ENCODE assay signal across 9 cellular contexts in the genomic region with DNA sequence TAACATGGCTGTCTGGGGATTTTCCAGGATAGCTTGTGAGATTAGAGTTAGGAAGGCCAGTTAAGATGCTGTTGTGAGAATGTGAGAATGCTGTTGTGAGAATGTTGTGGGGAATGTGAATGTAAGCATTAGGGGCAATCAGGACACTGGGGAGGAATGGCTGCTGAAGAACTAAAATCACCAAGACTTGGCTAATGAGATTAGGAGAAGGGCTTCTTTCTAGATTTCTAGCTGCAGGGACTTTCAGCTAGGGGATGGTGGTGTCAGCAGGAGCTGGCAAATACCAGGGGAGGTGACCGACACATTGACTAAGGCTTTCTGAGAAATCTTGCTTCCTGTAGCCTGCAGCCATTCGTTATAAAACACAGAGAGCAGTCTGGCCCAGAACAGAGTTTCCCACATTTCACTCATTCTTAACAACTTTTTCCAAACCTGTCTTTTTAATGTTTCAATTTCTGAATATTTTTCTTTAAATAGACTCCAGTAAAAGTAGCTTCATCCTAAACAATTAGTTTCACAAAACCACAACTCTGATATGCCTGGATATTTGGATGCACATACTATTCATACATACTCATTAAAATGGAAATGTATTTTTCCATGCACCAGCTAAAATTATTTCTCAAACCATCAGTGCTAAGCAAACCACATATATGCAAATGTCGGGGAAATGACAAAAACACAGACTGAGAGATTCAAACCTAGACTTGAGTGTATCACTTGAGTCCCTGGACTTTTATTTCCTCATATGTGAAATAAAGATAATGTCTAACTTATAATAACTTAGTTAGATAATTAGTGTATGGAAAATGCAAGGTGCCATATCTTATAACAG.
A peak's percentile ranks its signal among the peaks of the same experiment; 100 is the strongest.
DNase-seq lines count a peak whose midpoint lies in the region; ATAC-seq lines count a peak whose summit lies in the region.
"Had no signal": no experiment of that assay in that cellular context is flagged by ENCODE, and none has a peak within 500 bp of the region (broad histone marks: within the 10 kb centered on the region; RNA-seq: fewer than 3 reads in every experiment).

No MANE protein-coding gene starts in this region.

- ATAC-seq in GM19452 (IDR thresholded peaks at IDR 0.05; ENCODE audit: unreplicated experiment) (peak; percentile 45), HG03064 (IDR thresholded peaks at IDR 0.05; ENCODE audit: low read depth, unreplicated experiment) (peak; percentile 48)
- ATAC-seq in naive thymus-derived CD8-positive, alpha-beta T cell = no peak
- ATAC-seq: activated CD4-positive, CD25-positive, alpha-beta regulatory T cell treated with anti-CD3 and anti-CD28 coated beads, Interleukin-2, amount 50 U/mL, for 24 hours had no signal

- no peaks in the 10 kb centered on the region for H3K36me3 Mint-ChIP-seq in activated naive CD8-positive, alpha-beta T cell treated with anti-CD3 and anti-CD28 coated beads for 36 hours
- no peaks in the 10 kb centered on the region for H3K36me3 Mint-ChIP-seq in naive thymus-derived CD8-positive, alpha-beta T cell

- peaks cover 51% of the 10 kb centered on the region for H3K27me3 Mint-ChIP-seq in activated naive CD8-positive, alpha-beta T cell treated with anti-CD3 and anti-CD28 coated beads for 36 hours
- peaks cover 11 to 60% (median 15%) of the 10 kb centered on the region in 5 donors for H3K27me3 Mint-ChIP-seq in naive thymus-derived CD8-positive, alpha-beta T cell

- POLR2A ChIA-PET in naive thymus-derived CD8-positive, alpha-beta T cell (lab: Charles Lee) = no interaction called here

- H3K4me1 Mint-ChIP-seq in activated naive CD8-positive, alpha-beta T cell treated with anti-CD3 and anti-CD28 coated beads for 36 hours = peaks cover 11% of the 10 kb centered on the region
- H3K4me1 Mint-ChIP-seq in naive thymus-derived CD8-positive, alpha-beta T cell = no peaks in the 10 kb centered on the region

- H3K9me3 Mint-ChIP-seq in activated naive CD8-positive, alpha-beta T cell treated with anti-CD3 and anti-CD28 coated beads for 36 hours = no peaks in the 10 kb centered on the region
- H3K9me3 Mint-ChIP-seq in naive thymus-derived CD8-positive, alpha-beta T cell = no peaks in the 10 kb centered on the region

- DNase-seq in Daoy (ENCODE audit: low read depth) (peak; percentile 48), dedifferentiated amniotic fluid mesenchymal stem cell (ENCODE audit: extremely low spot score) (no peak), NK-92 (lab: John Stamatoyannopoulos, UW; ENCODE audit: unreplicated experiment) (no peak), SKM-1 (lab: John Stamatoyannopoulos, UW; ENCODE audit: unreplicated experiment) (no peak)
- peak; percentile 6 for DNase-seq in activated naive CD8-positive, alpha-beta T cell treated with anti-CD3 and anti-CD28 coated beads for 36 hours
- no peak for DNase-seq in naive thymus-derived CD8-positive, alpha-beta T cell

- peak overlapping the region; percentile 6 for H3K27ac Mint-ChIP-seq in activated naive CD8-positive, alpha-beta T cell treated with anti-CD3 and anti-CD28 coated beads for 36 hours
- no peak overlapping the region for H3K27ac Mint-ChIP-seq in naive thymus-derived CD8-positive, alpha-beta T cell

- no peak overlapping the region for H3K4me3 Mint-ChIP-seq in activated naive CD8-positive, alpha-beta T cell treated with anti-CD3 and anti-CD28 coated beads for 36 hours
- no peak overlapping the region for H3K4me3 Mint-ChIP-seq in naive thymus-derived CD8-positive, alpha-beta T cell

Comparison
In these comparisons a context has a peak if more than half of its experiments do, and no peak if none do; other contexts are left out.
1. DNase-seq: peak in Daoy (single experiment) and activated naive CD8-positive, alpha-beta T cell treated with anti-CD3 and anti-CD28 coated beads for 36 hours (single experiment); none in dedifferentiated amniotic fluid mesenchymal stem cell (single experiment), NK-92 (single experiment), naive thymus-derived CD8-positive, alpha-beta T cell (0 of 10) and SKM-1 (single experiment).
2. ATAC-seq: peak in GM19452 (single experiment) and HG03064 (single experiment); none in naive thymus-derived CD8-positive, alpha-beta T cell (0 of 2).